In the genomic region with DNA sequence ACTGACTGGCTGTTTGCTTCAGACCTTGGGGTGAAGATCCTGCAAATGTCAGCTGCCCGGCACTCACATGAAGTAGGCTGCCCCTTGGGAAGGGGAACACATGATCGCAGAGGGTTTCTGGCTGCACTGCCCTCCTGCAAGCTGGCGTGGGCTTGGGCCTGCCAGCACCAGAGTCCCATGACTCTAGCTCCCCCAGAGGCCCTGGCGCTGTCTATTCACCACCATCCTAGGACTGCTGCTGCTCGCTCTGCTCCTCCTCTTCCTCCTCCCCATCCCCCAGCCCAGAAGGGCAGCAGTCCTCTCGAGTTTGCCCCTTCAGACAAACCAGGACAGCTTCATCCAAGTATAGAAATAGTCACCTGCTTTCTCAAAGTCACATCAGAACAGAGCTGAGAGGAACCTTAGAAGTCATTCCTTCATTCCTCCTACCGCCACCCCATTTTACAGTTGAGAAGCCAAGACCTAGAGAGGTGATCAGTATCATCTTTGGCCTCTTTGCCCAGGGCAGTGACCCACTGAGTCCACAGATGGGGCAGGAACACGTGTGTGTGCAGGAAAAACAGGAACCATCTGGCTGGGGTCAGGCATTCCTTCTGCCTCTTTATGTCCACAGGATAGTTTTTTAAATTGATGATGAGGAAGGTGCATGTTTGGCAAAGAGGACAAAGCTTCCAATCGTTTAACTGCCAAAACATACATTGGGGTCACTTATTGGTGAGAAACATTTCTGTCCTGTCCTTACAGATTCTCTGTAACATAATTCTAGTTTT, we compare ENCODE assay signal across 20 cellular contexts. TPM values are rescaled to one million over a fixed set of nuclear protein-coding genes. Genes with fewer than 3 reads are reported as not detected.
DNase-seq lines count a peak whose midpoint lies in the region; ATAC-seq and TF ChIP-seq lines count a peak whose summit lies in the region.
"Had no signal": no experiment of that assay in that cellular context is flagged by ENCODE, and none has a peak within 500 bp of the region (broad histone marks: within the 10 kb centered on the region; RNA-seq: fewer than 3 reads in every experiment).

No MANE protein-coding gene starts in this region.

- H2BK15ac ChIP-seq in neuronal stem cell (ENCODE audit: low read length): no peak overlapping the region

- intact Hi-C loops in Caco-2 (cut with micrococcal nuclease; ENCODE audit: unreplicated experiment): no loop called here
- intact Hi-C loops in lower lobe of right lung (cut with DNase I): no loop called here

- H4K91ac ChIP-seq in neuronal stem cell (ENCODE audit: low read depth, low read length, poor library complexity): no peak overlapping the region

- no peak overlapping the region for H2BK120ac ChIP-seq in neuronal stem cell (ENCODE audit: low read depth, low read length)

- H2BK5ac ChIP-seq in neuronal stem cell (ENCODE audit: low read length): no peak overlapping the region

- H3K27me3 ChIP-seq in Caco-2 (replicated peaks; ENCODE audit: control insufficient read depth, insufficient read depth, low read length): no peaks in the 10 kb centered on the region
- no peaks in the 10 kb centered on the region for H3K27me3 ChIP-seq in OCI-LY3 (ENCODE audit: low read depth, low read length)
- H3K27me3 ChIP-seq in neuronal stem cell (ENCODE audit: control insufficient read depth in 3 of 3, insufficient read depth in 3 of 3, low read depth in 1 of 3, low read length in 3 of 3): no peaks in the 10 kb centered on the region
- no peaks in the 10 kb centered on the region for H3K27me3 ChIP-seq in lower lobe of right lung (ENCODE audit: low read depth)
- H3K27me3 ChIP-seq: SJSA1 had no signal

- BruUV-seq in Caco-2 (replicated peaks; lab: Mats Ljungman, UMichigan): no TSS peak

- H3K9ac ChIP-seq in OCI-LY3 (ENCODE audit: low read length) (no peak overlapping the region), neuronal stem cell (ENCODE audit: low read depth, low read length, poor library complexity) (peak overlapping the region; percentile 15)
- H3K9ac ChIP-seq: KMS-11 had no signal

- TF ChIP-seq CTCF in Caco-2 (IDR thresholded peaks at IDR 0.05; ENCODE audit: insufficient read depth in 1 of 2, low read depth in 1 of 2, low read length in 1 of 2, severe bottlenecking in 1 of 2, unreplicated experiment in 1 of 2) (no peak), OCI-LY3 (IDR thresholded peaks at IDR 0.05; ENCODE audit: low read depth, low read length) (no peak), lower lobe of right lung (IDR thresholded peaks at IDR 0.05) (no peak)

- no peak overlapping the region for H4K8ac ChIP-seq in neuronal stem cell (ENCODE audit: low read depth, low read length)

- peak overlapping the region; percentile 40 for H3K23ac ChIP-seq in neuronal stem cell (ENCODE audit: low read depth, low read length, poor library complexity)

- no peak overlapping the region for H2AK5ac ChIP-seq in neuronal stem cell (ENCODE audit: low read depth, low read length)

- WGBS in neuronal stem cell (ENCODE audit: extremely low coverage in 2 of 2, insufficient read length in 2 of 2, insufficient replicate concordance in 1 of 2), 2 donors: no CpG with 5 or more reads among the region's 9 CpGs

- H4K20me1 ChIP-seq in OCI-LY3 (ENCODE audit: insufficient read depth, low read length): no peaks in the 10 kb centered on the region

- no peaks in the 10 kb centered on the region for H3K36me3 Mint-ChIP-seq in Caco-2 (ENCODE audit: insufficient read depth, unreplicated experiment)

- POLR2A ChIA-PET in Caco-2 (lab: Charles Lee): interaction anchor here (0.6 to 1.1 kb wide), 2 partner anchors 13 to 53 kb away, joined by 3 to 12 read pairs; a partner anchor contains a TSS

- H2BK12ac ChIP-seq in neuronal stem cell (ENCODE audit: low read length): no peak overlapping the region

- CTCF ChIA-PET in Caco-2 (lab: Charles Lee): interaction anchor here (0.7 to 1.0 kb wide), 3 partner anchors 13 to 349 kb away, joined by 3 to 5 read pairs (median 4); a partner anchor contains a TSS

- H3K4me2 ChIP-seq in OCI-LY3 (ENCODE audit: low read length) (no peak overlapping the region), neuronal stem cell (ENCODE audit: insufficient read depth, low read length, poor library complexity, severe bottlenecking) (no peak overlapping the region)
- H3K4me2 ChIP-seq: A549, KMS-11 had no signal

- DNase-seq in Caco-2 (no peak), dermis microvascular lymphatic vessel endothelial cell (ENCODE audit: low read depth in 2 of 2) (peak; percentile 65 to 74), neuronal stem cell (ENCODE audit: low spot score) (no peak), lower lobe of right lung (no peak)
- no peak for DNase-seq in activated CD4-positive, alpha-beta T cell treated with anti-CD3 and anti-CD28 coated beads for 48 hours
- DNase-seq: CD4-positive, CD25-positive, alpha-beta regulatory T cell; DMS79; H9; HFFc6; NCI-H1105 treated with DMSO at 0.1 percent for 48 hours; NCI-H2029 treated with DMSO at 0.1 percent for 48 hours; NCI-H226; NCI-H774; OCI-M1 had no signal

- H3K27me3 Mint-ChIP-seq in Caco-2 (ENCODE audit: insufficient read depth, unreplicated experiment): no peaks in the 10 kb centered on the region
- H3K27me3 Mint-ChIP-seq: CD4-positive, CD25-positive, alpha-beta regulatory T cell had no signal

- H3K9me3 ChIP-seq in Caco-2 (no peaks in the 10 kb centered on the region), OCI-LY3 (ENCODE audit: insufficient read depth, low read length) (no peaks in the 10 kb centered on the region), neuronal stem cell (replicated peaks in 1 of 2; ENCODE audit: control insufficient read depth in 2 of 2, insufficient read depth in 1 of 2, low read depth in 1 of 2, low read length in 2 of 2) (no peaks in the 10 kb centered on the region), lower lobe of right lung (no peaks in the 10 kb centered on the region)
- H3K9me3 ChIP-seq: A549, SJSA1 had no signal

- peak overlapping the region; percentile 21 for H3K27ac Mint-ChIP-seq in Caco-2 (ENCODE audit: unreplicated experiment)
- H3K27ac Mint-ChIP-seq: CD4-positive, CD25-positive, alpha-beta regulatory T cell; H9; HFFc6 had no signal

- ATAC-seq in lower lobe of right lung: no peak
- ATAC-seq in GM21528 (IDR thresholded peaks at IDR 0.05; ENCODE audit: low FRiP score, unreplicated experiment): no peak
- ATAC-seq: A549, Right ventricle myocardium inferior had no signal

- H3K27ac ChIP-seq in OCI-LY3 (ENCODE audit: low read length) (peak overlapping the region; percentile 9; the same call in 1 of the 2 replicates), neuronal stem cell (replicated peaks; ENCODE audit: low read length) (no peak overlapping the region), lower lobe of right lung (no peak overlapping the region)
- H3K27ac ChIP-seq: A549, KMS-11, SJSA1 had no signal

- no peak overlapping the region for H3K4me3 Mint-ChIP-seq in Caco-2 (ENCODE audit: unreplicated experiment)
- H3K4me3 Mint-ChIP-seq: CD4-positive, CD25-positive, alpha-beta regulatory T cell; H9; HFFc6 had no signal

- H3K4ac ChIP-seq in neuronal stem cell (ENCODE audit: low read length): no peak overlapping the region

- H3K36me3 ChIP-seq in Caco-2 (ENCODE audit: control insufficient read depth, insufficient read depth, low read length) (no peaks in the 10 kb centered on the region), OCI-LY3 (replicated peaks; ENCODE audit: low read depth, low read length) (no peaks in the 10 kb centered on the region), neuronal stem cell (replicated peaks in 1 of 2; ENCODE audit: control insufficient read depth in 2 of 2, insufficient read depth in 2 of 2, low read length in 2 of 2) (no peaks in the 10 kb centered on the region), lower lobe of right lung (no peaks in the 10 kb centered on the region)
- H3K36me3 ChIP-seq: SJSA1 had no signal

- no peak overlapping the region for H3K14ac ChIP-seq in neuronal stem cell (ENCODE audit: low read length)

- no peak overlapping the region for H2AFZ ChIP-seq in OCI-LY3 (ENCODE audit: low read depth, low read length)
- no peak overlapping the region for H2AFZ ChIP-seq in neuronal stem cell (ENCODE audit: low read length)

- no peak overlapping the region for H3K18ac ChIP-seq in neuronal stem cell (ENCODE audit: low read length)

- H3K79me1 ChIP-seq in neuronal stem cell (ENCODE audit: low read depth, low read length): no peaks in the 10 kb centered on the region

- peaks cover 25% of the 10 kb centered on the region for H3K4me1 ChIP-seq in Caco-2
- peaks cover 71% of the 10 kb centered on the region for H3K4me1 ChIP-seq in OCI-LY3 (ENCODE audit: low read length)
- H3K4me1 ChIP-seq in neuronal stem cell (ENCODE audit: control insufficient read depth in 2 of 2, insufficient read depth in 1 of 2, low read depth in 1 of 2, low read length in 2 of 2): no peaks in the 10 kb centered on the region
- H3K4me1 ChIP-seq in lower lobe of right lung: no peaks in the 10 kb centered on the region

- H3K9me3 Mint-ChIP-seq in Caco-2 (ENCODE audit: unreplicated experiment): no peaks in the 10 kb centered on the region
- H3K9me3 Mint-ChIP-seq: CD4-positive, CD25-positive, alpha-beta regulatory T cell; H9; HFFc6 had no signal

- H3K4me1 Mint-ChIP-seq in Caco-2 (ENCODE audit: low read depth, unreplicated experiment): peaks cover 5% of the 10 kb centered on the region

- H3K79me2 ChIP-seq in OCI-LY3 (ENCODE audit: low read length): no peaks in the 10 kb centered on the region

- no peak overlapping the region for H3K4me3 ChIP-seq in Caco-2 (ENCODE audit: low read depth, low read length)
- no peak overlapping the region for H3K4me3 ChIP-seq in OCI-LY3 (ENCODE audit: low read length)
- no peak overlapping the region for H3K4me3 ChIP-seq in neuronal stem cell (ENCODE audit: low read length in 2 of 2)
- no peak overlapping the region for H3K4me3 ChIP-seq in lower lobe of right lung
- H3K4me3 ChIP-seq: A549, SJSA1 had no signal

RNA-seq across cellular contexts. Expression of a gene that starts 13.2 kb away (rescaled TPM):
- total RNA-seq in Caco-2 (2022) (25.6 and 30.0 TPM in 2 replicates), dermis microvascular lymphatic vessel endothelial cell (16.4 and 20.9 TPM in 2 replicates), lower lobe of right lung (29.0 TPM)
- polyA plus RNA-seq in neuronal stem cell (2013, experiment 1 of 2): 26.4 TPM
- 25.8 TPM for polyA plus RNA-seq in neuronal stem cell (2013, experiment 2 of 2)

RNA-seq across cellular contexts. Expression of a gene that starts 13.5 kb away (rescaled TPM):
- 20.0 and 22.9 TPM in 2 replicates for total RNA-seq in Caco-2 (2022)
- 10.0 and 13.8 TPM in 2 replicates for total RNA-seq in dermis microvascular lymphatic vessel endothelial cell
- 11.3 TPM for polyA plus RNA-seq in neuronal stem cell (2013, experiment 1 of 2)
- polyA plus RNA-seq in neuronal stem cell (2013, experiment 2 of 2): 11.6 TPM
- total RNA-seq in lower lobe of right lung: 13.1 TPM

Comparison
In these comparisons a context has a peak if more than half of its experiments do, and no peak if none do; other contexts are left out.
1. DNase-seq: peak in dermis microvascular lymphatic vessel endothelial cell (2 of 2); none in Caco-2 (0 of 2), neuronal stem cell (single experiment), lower lobe of right lung (single experiment) and activated CD4-positive, alpha-beta T cell treated with anti-CD3 and anti-CD28 coated beads for 48 hours (single experiment).